Comparison of ENCODE assay signal across 18 cellular contexts in genomic region chr20:41615671-41616070, GRCh38. TPM values are rescaled to one million over a fixed set of nuclear protein-coding genes. Genes with fewer than 3 reads are reported as not detected.
DNase-seq lines count a peak whose midpoint lies in the region; ATAC-seq, FAIRE-seq and TF ChIP-seq lines count a peak whose summit lies in the region.
"Had no signal": no experiment of that assay in that cellular context is flagged by ENCODE, and none has a peak within 500 bp of the region (broad histone marks: within the 10 kb centered on the region; RNA-seq: fewer than 3 reads in every experiment).

No MANE protein-coding gene starts in this region.

- 76% methylated on average over 3 of the region's 3 CpGs for WGBS in A549 (ENCODE audit: missing lambda C conversion rate)

- ATAC-seq in A549 (no peak), DND-41 (ENCODE audit: insufficient read depth, low read depth) (peak; percentile 31), T-cell (replicated peaks in 1 of 4) (no peak), HG03439 (IDR thresholded peaks at IDR 0.05; ENCODE audit: unreplicated experiment) (no peak)
- ATAC-seq: activated naive CD4-positive, alpha-beta T cell treated with anti-CD3 and anti-CD28 coated beads, Interleukin-2, amount 50 U/mL, for 72 hours had no signal

- peak overlapping the region in 2 of 3 donors; percentile 3 to 92 for H3K4me3 Mint-ChIP-seq in T-cell

- H3K9me3 ChIP-seq in A549: no peaks in the 10 kb centered on the region
- H3K9me3 ChIP-seq in DND-41 (ENCODE audit: insufficient read depth, low read length, severe bottlenecking): no peaks in the 10 kb centered on the region
- H3K9me3 ChIP-seq in iPS-20b (ENCODE audit: insufficient read depth, low read depth, low read length): no peaks in the 10 kb centered on the region
- H3K9me3 ChIP-seq: prostate gland, spleen, vagina had no signal

- peak overlapping the region; percentile 5; the same call in 1 of the 3 replicates for H3K4me2 ChIP-seq in A549
- peak overlapping the region; percentile 60 for H3K4me2 ChIP-seq in DND-41 (ENCODE audit: insufficient read depth, low read length)

- TF ChIP-seq POLR2A in A549 (IDR thresholded peaks at IDR 0.05; ENCODE audit: low read length) (no peak), H54 (IDR thresholded peaks at IDR 0.05; ENCODE audit: low read depth, low read length) (no peak)

- H3K27ac ChIP-seq in A549 (no peak overlapping the region), DND-41 (ENCODE audit: low read length) (0 out of 2 replicates have a peak overlapping the region, but pooled peaks have one; percentile 34), iPS-20b (ENCODE audit: low read length) (no peak overlapping the region)
- H3K27ac ChIP-seq: prostate gland, spleen, vagina had no signal

- peaks cover 59% of the 10 kb centered on the region for H4K20me1 ChIP-seq in DND-41 (ENCODE audit: insufficient read depth, low read length)

- no peak overlapping the region for H3K4me3 ChIP-seq in A549
- peak overlapping the region in 1 of 2 experiments; percentile 31; a peak in 1 of 4 replicates for H3K4me3 ChIP-seq in DND-41 (ENCODE audit: low read depth in 1 of 2, low read length in 2 of 2)
- H3K4me3 ChIP-seq in iPS-20b (ENCODE audit: low read length): peak overlapping the region; percentile 1; the same call in 1 of the 2 replicates
- H3K4me3 ChIP-seq: prostate gland, vagina had no signal

- no peak overlapping the region for H2AFZ ChIP-seq in DND-41 (ENCODE audit: low read depth, low read length)

- DNase-seq in A549 (ENCODE audit: low read depth in 1 of 2, low spot score in 1 of 2) (no peak), DND-41 (peak; percentile 56), T-cell (no peak), AG08396 (ENCODE audit: low spot score) (no peak), NCI-H2171 treated with DMSO at 0.1 percent for 48 hours (lab: John Stamatoyannopoulos, UW) (no peak), H54 (ENCODE audit: insufficient read length, low spot score) (no peak)
- DNase-seq: activated B cell treated with CpG ODN at 0.5 μM for 24 hours; central memory CD4-positive, alpha-beta T cell; DMS79; hypothalamus; MM.1S; NCI-H2107; spleen had no signal

- no peaks in the 10 kb centered on the region for H3K27me3 Mint-ChIP-seq in T-cell
- H3K27me3 Mint-ChIP-seq: activated B cell treated with CpG ODN at 0.5 μM for 24 hours had no signal

- H3K4me1 Mint-ChIP-seq in T-cell: peaks cover 59 to 68% (median 67%) of the 10 kb centered on the region in 3 donors

- POLR2A ChIA-PET in A549 (lab: Yijun Ruan, JAX) (interaction anchor here (1.3 kb wide), 1 partner anchor 78 kb away, joined by 6 read pairs; no protein-coding TSS in a partner anchor), T-cell (lab: Charles Lee) (interaction anchor here in 1 of 2 donors (0.6 to 0.7 kb wide), 2 partner anchors 79 to 624 kb away, joined by 3 to 4 read pairs; no protein-coding TSS in a partner anchor)

- no peaks in the 10 kb centered on the region for H3K9me3 Mint-ChIP-seq in T-cell
- H3K9me3 Mint-ChIP-seq: activated B cell treated with CpG ODN at 0.5 μM for 24 hours; activated naive CD4-positive, alpha-beta T cell treated with anti-CD3 and anti-CD28 coated beads, Interleukin-2, amount 50 U/mL, for 72 hours had no signal

- peaks cover 4% of the 10 kb centered on the region for H3K27me3 ChIP-seq in DND-41 (ENCODE audit: insufficient read depth, low read length, poor library complexity)
- no peaks in the 10 kb centered on the region; the same call in 1 of the 2 replicates for H3K27me3 ChIP-seq in iPS-20b (ENCODE audit: insufficient read depth, low read length)
- H3K27me3 ChIP-seq: spleen, vagina had no signal

- peaks cover 19% of the 10 kb centered on the region for H3K4me1 ChIP-seq in A549
- H3K4me1 ChIP-seq in DND-41 (ENCODE audit: insufficient read depth, low read length): peaks cover 37% of the 10 kb centered on the region
- peaks cover 44% of the 10 kb centered on the region for H3K4me1 ChIP-seq in iPS-20b (ENCODE audit: insufficient read depth, low read length)

- CTCF ChIA-PET in A549 (lab: Yijun Ruan, JAX) (no interaction called here), T-cell (lab: Charles Lee) (no interaction called here)

- FAIRE-seq in A549 (lab: Jason Lieb, UNC): no peak
- no peak for FAIRE-seq in H54 (lab: Jason Lieb, UNC)

- H3K79me2 ChIP-seq in DND-41 (ENCODE audit: insufficient read depth, low read length): peaks cover 70% of the 10 kb centered on the region

- no peaks in the 10 kb centered on the region for H3K36me3 Mint-ChIP-seq in T-cell
- H3K36me3 Mint-ChIP-seq: activated naive CD4-positive, alpha-beta T cell treated with anti-CD3 and anti-CD28 coated beads, Interleukin-2, amount 50 U/mL, for 72 hours had no signal

- no peak for TF ChIP-seq CTCF in A549 (IDR thresholded peaks at IDR 0.05)
- TF ChIP-seq CTCF in DND-41 (IDR thresholded peaks at IDR 0.05; ENCODE audit: borderline replicate concordance, extremely low read depth, low read length, poor library complexity, severe bottlenecking): no peak

- H3K27ac Mint-ChIP-seq in T-cell: no peak overlapping the region
- H3K27ac Mint-ChIP-seq: activated B cell treated with CpG ODN at 0.5 μM for 24 hours; activated naive CD4-positive, alpha-beta T cell treated with anti-CD3 and anti-CD28 coated beads, Interleukin-2, amount 50 U/mL, for 72 hours had no signal

- no peak for TF ChIP-seq EP300 in A549 (IDR thresholded peaks at IDR 0.05)

- peak overlapping the region; percentile 15; the same call in 1 of the 2 replicates for H3K9ac ChIP-seq in DND-41 (ENCODE audit: low read depth, low read length)
- H3K9ac ChIP-seq in iPS-20b (ENCODE audit: low read depth, low read length): no peak overlapping the region

- no peak for TF ChIP-seq RAD21 in A549 (conservative IDR thresholded peaks at IDR 0.05 in 1 of 2, IDR thresholded peaks at IDR 0.05 in 1 of 2)

- H3K36me3 ChIP-seq in DND-41 (ENCODE audit: insufficient read depth, low read length): no peaks in the 10 kb centered on the region
- H3K36me3 ChIP-seq in iPS-20b (ENCODE audit: insufficient read depth, low read depth, low read length): no peaks in the 10 kb centered on the region
- H3K36me3 ChIP-seq: prostate gland, spleen, vagina had no signal

TF ChIP-seq in A549, 52 proteins besides CTCF, POLR2A, EP300 and RAD21:
- TF ChIP-seq RARB (CRISPR knock-in tag; IDR thresholded peaks at IDR 0.05) (no peak), MAFK (IDR thresholded peaks at IDR 0.05; ENCODE audit: partially characterized antibody) (no peak), ZFP36 (IDR thresholded peaks at IDR 0.05; ENCODE audit: borderline replicate concordance, partially characterized antibody) (no peak), BCL3 (IDR thresholded peaks at IDR 0.05) (no peak), HEYL (CRISPR knock-in tag; IDR thresholded peaks at IDR 0.05) (no peak)

RNA-seq across cellular contexts. Expression of gene CHD6, which starts 2.5 kb away (rescaled TPM):
- polyA plus RNA-seq in A549 (2011; rRNA removed) (20.7 and 22.6 TPM in 2 replicates), A549 (2017; fragmentation: RNase III; extraction: RNeasy Plus Mini Kit Qiagen cat#74134 plus additional on column Dnase treatment) (7.6 to 8.2 TPM (median 8.0 TPM) in 3 replicates)
- 3.6 and 4.1 TPM in 2 replicates for polyA plus RNA-seq in A549 (2012; cell fraction: cytosol; rRNA removed)
- 9.4 and 11.1 TPM in 2 replicates for polyA plus RNA-seq in A549 (2012; cell fraction: nucleus; rRNA removed)
- 37.7 and 46.6 TPM in 2 replicates for polyA minus RNA-seq in A549 (2011; rRNA and poly(A)+ RNA removed)
- 100 to 1,000 TPM in 1 of 5 donors, 10 to 100 TPM in 4; 68.4 to 105 (median 74.9) TPM for total RNA-seq in T-cell
